7 cellular contexts compared by ENCODE assay signal in the genomic region with DNA sequence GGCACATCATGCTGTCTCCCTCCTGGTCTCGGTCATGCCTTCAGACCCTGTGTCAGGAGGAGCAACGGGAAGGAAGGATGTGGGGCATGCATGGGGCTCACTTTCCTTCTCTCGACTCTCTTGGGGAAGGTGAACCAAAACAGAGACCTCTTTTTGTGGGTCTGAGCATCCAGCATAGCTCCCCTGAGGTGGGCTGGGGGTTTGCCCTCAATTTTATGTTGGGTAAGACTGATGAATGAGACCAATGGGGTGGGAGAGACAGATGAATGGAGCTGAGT. TPM values are rescaled to one million over a fixed set of nuclear protein-coding genes. Genes with fewer than 3 reads are reported as not detected.
DNase-seq lines count a peak whose midpoint lies in the region; ATAC-seq lines count a peak whose summit lies in the region.

No MANE protein-coding gene starts in this region.

- peaks cover 32% of the 10 kb centered on the region for H3K36me3 Mint-ChIP-seq in activated T-helper 2 cell treated with anti-CD3 and anti-CD28 coated beads, Interferon-gamma antibody, Interleukin-2, Interleukin-4, amounts not matched to agents 10 μg/mL and 5 μg/mL and 100 μg/mL, durations not matched to agents 14 hours and 24 hours and 36 hours (ENCODE audit: low read depth)
- H3K36me3 Mint-ChIP-seq in naive B cell: peaks cover 5 to 16% of the 10 kb centered on the region in 2 donors

- H3K4me3 Mint-ChIP-seq in activated T-helper 2 cell treated with anti-CD3 and anti-CD28 coated beads, Interferon-gamma antibody, Interleukin-2, Interleukin-4, amounts not matched to agents 10 μg/mL and 5 μg/mL and 100 μg/mL, durations not matched to agents 14 hours and 24 hours and 36 hours (ENCODE audit: low read depth): peak overlapping the region; percentile 98
- H3K4me3 Mint-ChIP-seq in naive B cell: peak overlapping the region; percentile 96 to 100 (median 100)

- H3K27ac Mint-ChIP-seq in activated T-helper 2 cell treated with anti-CD3 and anti-CD28 coated beads, Interferon-gamma antibody, Interleukin-2, Interleukin-4, amounts not matched to agents 10 μg/mL and 5 μg/mL and 100 μg/mL, durations not matched to agents 14 hours and 24 hours and 36 hours: peak overlapping the region; percentile 100
- H3K27ac Mint-ChIP-seq in naive B cell: peak overlapping the region; percentile 99 to 100 (median 100)

- peak; percentile 11 for ATAC-seq in GM19372 (IDR thresholded peaks at IDR 0.05; ENCODE audit: low read depth, unreplicated experiment)
- ATAC-seq in HG02981 (IDR thresholded peaks at IDR 0.05; ENCODE audit: unreplicated experiment): peak; percentile 27
- ATAC-seq in naive B cell (ENCODE audit: low read depth in 2 of 2): peak; percentile 22 to 26

- intact Hi-C loops in activated T-helper 2 cell treated with anti-CD3 and anti-CD28 coated beads, Interferon-gamma antibody, Interleukin-2, Interleukin-4, amounts not matched to agents 10 μg/mL and 5 μg/mL and 100 μg/mL, durations not matched to agents 14 hours and 24 hours and 36 hours (cut with micrococcal nuclease): loop anchor here (5.0 to 10.0 kb wide), 2 partner anchors 44 to 1308 kb away; no protein-coding TSS in a partner anchor

- no peaks in the 10 kb centered on the region for H3K9me3 Mint-ChIP-seq in activated T-helper 2 cell treated with anti-CD3 and anti-CD28 coated beads, Interferon-gamma antibody, Interleukin-2, Interleukin-4, amounts not matched to agents 10 μg/mL and 5 μg/mL and 100 μg/mL, durations not matched to agents 14 hours and 24 hours and 36 hours
- H3K9me3 Mint-ChIP-seq in naive B cell: peaks cover 0 to 2% (median 0%) of the 10 kb centered on the region in 7 donors

- H3K27me3 Mint-ChIP-seq in activated T-helper 2 cell treated with anti-CD3 and anti-CD28 coated beads, Interferon-gamma antibody, Interleukin-2, Interleukin-4, amounts not matched to agents 10 μg/mL and 5 μg/mL and 100 μg/mL, durations not matched to agents 14 hours and 24 hours and 36 hours (ENCODE audit: low read depth): no peaks in the 10 kb centered on the region
- no peaks in the 10 kb centered on the region for H3K27me3 Mint-ChIP-seq in naive B cell

- H3K4me1 Mint-ChIP-seq in activated T-helper 2 cell treated with anti-CD3 and anti-CD28 coated beads, Interferon-gamma antibody, Interleukin-2, Interleukin-4, amounts not matched to agents 10 μg/mL and 5 μg/mL and 100 μg/mL, durations not matched to agents 14 hours and 24 hours and 36 hours (ENCODE audit: low read depth): peaks cover 51% of the 10 kb centered on the region
- peaks cover 53 to 68% (median 67%) of the 10 kb centered on the region in 3 donors for H3K4me1 Mint-ChIP-seq in naive B cell

- no peak for DNase-seq in activated T-helper 2 cell treated with anti-CD3 and anti-CD28 coated beads, Interferon-gamma antibody, Interleukin-2, Interleukin-4, amounts not matched to agents 10 μg/mL and 5 μg/mL and 100 μg/mL, durations not matched to agents 14 hours and 24 hours and 36 hours (ENCODE audit: low spot score)
- DNase-seq in naive B cell: no peak
- no peak for DNase-seq in NCI-H2171 (lab: John Stamatoyannopoulos, UW)
- no peak for DNase-seq in NCI-H510A treated with DMSO at 0.1 percent for 48 hours (lab: John Stamatoyannopoulos, UW)
- DNase-seq in LoVo (ENCODE audit: low spot score): no peak

RNA-seq across cellular contexts. Expression of a gene that starts 2.6 kb away (rescaled TPM):
- total RNA-seq in activated T-helper 2 cell treated with anti-CD3 and anti-CD28 coated beads, Interferon-gamma antibody, Interleukin-2, Interleukin-4, amounts not matched to agents 10 μg/mL and 5 μg/mL and 100 μg/mL, durations not matched to agents 14 hours and 24 hours and 36 hours: 39.7 and 45.9 TPM in 2 replicates
- polyA plus RNA-seq in naive B cell (ENCODE audit: low read depth in 6 of 6): 10 to 100 TPM; 38.9 to 89.1 (median 60.2) TPM
